Comparison of ENCODE assay signal across 8 cellular contexts in the genomic region with DNA sequence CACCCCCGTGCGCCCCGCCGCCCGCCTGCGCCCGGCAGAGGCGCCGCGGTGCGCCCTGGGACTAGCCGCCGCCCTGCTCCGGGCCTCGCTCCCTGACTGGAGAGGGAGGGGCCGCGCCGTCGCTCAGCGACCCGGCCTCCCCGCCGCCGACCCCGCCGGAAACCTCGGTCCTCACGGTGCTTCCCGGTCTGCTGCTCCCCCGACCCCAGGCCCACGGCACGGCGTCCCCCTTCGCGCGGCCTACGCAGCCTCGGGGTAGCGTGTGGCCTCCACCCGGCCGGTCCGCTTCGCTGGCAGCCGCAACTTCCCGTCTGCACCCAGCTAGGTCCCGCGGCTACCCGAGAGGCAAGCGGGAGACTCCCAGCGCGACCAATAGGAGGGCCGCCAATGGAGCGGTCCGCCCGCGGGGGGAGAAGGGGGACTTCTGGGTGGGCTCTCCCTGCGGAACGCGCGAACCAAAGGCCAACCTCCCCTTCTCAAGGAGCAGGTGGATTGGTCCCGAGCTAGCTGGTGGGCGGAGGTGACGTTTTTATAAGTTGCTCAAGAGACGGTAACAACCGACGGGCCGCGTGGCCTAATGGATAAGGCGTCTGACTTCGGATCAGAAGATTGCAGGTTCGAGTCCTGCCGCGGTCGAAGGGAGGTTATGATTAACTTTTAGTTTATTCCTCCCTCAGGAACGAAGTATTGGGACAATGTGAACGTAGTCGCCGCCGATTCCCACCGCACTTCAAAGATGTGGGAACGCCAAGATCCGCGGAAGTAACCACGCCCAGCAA. TPM values are rescaled to one million over a fixed set of nuclear protein-coding genes. Genes with fewer than 3 reads are reported as not detected.
A peak's percentile ranks its signal among the peaks of the same experiment; 100 is the strongest.
DNase-seq lines count a peak whose midpoint lies in the region; ATAC-seq and TF ChIP-seq lines count a peak whose summit lies in the region.

TSS of gene POLG (minus strand) at position 315 of the 779 bp plus-strand sequence. CDS start 1,070 bp downstream, outside the sequence.

- H3K4me3 Mint-ChIP-seq in T-helper 1 cell treated with Interleukin-12 subunit alpha and Interleukin-12 subunit beta and Interleukin-4 antibody, amounts not matched to agents 30 μg/mL and 1 μg/mL, for 36 hours: peak within 1 kb of the TSS; percentile 85

- H3K27me3 Mint-ChIP-seq in T-helper 1 cell treated with Interleukin-12 subunit alpha and Interleukin-12 subunit beta and Interleukin-4 antibody, amounts not matched to agents 30 μg/mL and 1 μg/mL, for 36 hours (ENCODE audit: low read depth): peaks cover 6% of the 10 kb centered on the region

- H3K27ac ChIP-seq in heart right ventricle (peak within 1 kb of the TSS; percentile 83 to 98 (median 93)), upper lobe of left lung (peak within 1 kb of the TSS; percentile 87 to 97 (median 94))

- TF ChIP-seq POLR2A in upper lobe of left lung (IDR thresholded peaks at IDR 0.05): peak; percentile 91 to 99 (median 94)

- H3K9me3 Mint-ChIP-seq in T-helper 1 cell treated with Interleukin-12 subunit alpha and Interleukin-12 subunit beta and Interleukin-4 antibody, amounts not matched to agents 30 μg/mL and 1 μg/mL, for 36 hours: no peaks in the 10 kb centered on the region

- peak within 1 kb of the TSS; percentile 97 for H3K27ac Mint-ChIP-seq in T-helper 1 cell treated with Interleukin-12 subunit alpha and Interleukin-12 subunit beta and Interleukin-4 antibody, amounts not matched to agents 30 μg/mL and 1 μg/mL, for 36 hours

- H3K36me3 Mint-ChIP-seq in T-helper 1 cell treated with Interleukin-12 subunit alpha and Interleukin-12 subunit beta and Interleukin-4 antibody, amounts not matched to agents 30 μg/mL and 1 μg/mL, for 36 hours (ENCODE audit: low read depth): peaks cover 35% of the 10 kb centered on the region

- peak; percentile 88 for ATAC-seq in HG02884 (IDR thresholded peaks at IDR 0.05; ENCODE audit: unreplicated experiment)
- peak; percentile 95 to 99 (median 98) for ATAC-seq in heart right ventricle
- ATAC-seq in upper lobe of left lung (ENCODE audit: low FRiP score in 2 of 2): peak; percentile 97 to 99

- peak; percentile 98 for DNase-seq in GM13977 (ENCODE audit: low spot score)
- peak; percentile 96 for DNase-seq in NCI-H1694 (lab: John Stamatoyannopoulos, UW)
- DNase-seq in amniotic stem cell (lab: John Stamatoyannopoulos, UW): peak; percentile 99
- DNase-seq in heart right ventricle: peak; percentile 98 to 99
- DNase-seq in posterior cingulate gyrus: peak; percentile 98 to 100 (median 99)
- peak; percentile 98 for DNase-seq in upper lobe of left lung

- H3K27me3 ChIP-seq in heart right ventricle (no peaks in the 10 kb centered on the region), upper lobe of left lung (no peaks in the 10 kb centered on the region)

- H3K4me3 ChIP-seq in heart right ventricle (peak within 1 kb of the TSS; percentile 58 to 99 (median 82)), upper lobe of left lung (peak within 1 kb of the TSS; percentile 67 to 92 (median 70))

- H3K36me3 ChIP-seq in heart right ventricle: peaks cover 0 to 40% (median 30%) of the 10 kb centered on the region in 9 donors
- peaks cover 15 to 38% (median 33%) of the 10 kb centered on the region in 4 donors for H3K36me3 ChIP-seq in upper lobe of left lung

- intact Hi-C loops in heart right ventricle (cut with DNase I): no loop called here
- intact Hi-C loops in posterior cingulate gyrus (cut with DNase I): no loop called here

- WGBS in heart right ventricle, 2 donors: 0% methylated on average over 60 to 82 of the region's 84 CpGs
- 0 to 2% methylated on average over 32 to 35 of the region's 84 CpGs for WGBS in upper lobe of left lung, 2 donors

- TF ChIP-seq CTCF in GM13977 (IDR thresholded peaks at IDR 0.05; ENCODE audit: extremely low read depth, insufficient read depth, missing control alignments): no peak
- TF ChIP-seq CTCF in heart right ventricle (IDR thresholded peaks at IDR 0.05): peak in 1 of 9 donors; percentile 16
- TF ChIP-seq CTCF in upper lobe of left lung (IDR thresholded peaks at IDR 0.05): peak in 4 of 6 experiments; percentile 2 to 31 (median 24)

- H3K9me3 ChIP-seq in heart right ventricle (no peaks in the 10 kb centered on the region), upper lobe of left lung (no peaks in the 10 kb centered on the region)

- in situ Hi-C loops in GM13977 (cut with MboI; ENCODE audit: low pct_unique_long_range_greater_than_20kb, low sequenced_read_pairs, unreplicated experiment): no loop called here

- H3K4me1 Mint-ChIP-seq in T-helper 1 cell treated with Interleukin-12 subunit alpha and Interleukin-12 subunit beta and Interleukin-4 antibody, amounts not matched to agents 30 μg/mL and 1 μg/mL, for 36 hours (ENCODE audit: low read depth): peaks cover 45% of the 10 kb centered on the region

- peak in 1 of 4 donors; percentile 47 for TF ChIP-seq EP300 in upper lobe of left lung (IDR thresholded peaks at IDR 0.05)

- H3K4me1 ChIP-seq in heart right ventricle (peaks cover 21 to 58% (median 55%) of the 10 kb centered on the region in 9 donors), upper lobe of left lung (peaks cover 38 to 54% (median 41%) of the 10 kb centered on the region in 4 donors)

RNA-seq across cellular contexts. Expression of gene POLG, which starts in this region (rescaled TPM):
- 10 to 100 TPM; 31.1 to 52.5 (median 34.0) TPM for total RNA-seq in heart right ventricle
- polyA plus RNA-seq in heart right ventricle: 10 to 100 TPM; 33.9 to 45.1 TPM
- total RNA-seq in upper lobe of left lung: 100 to 1,000 TPM in 2 of 6 donors, 10 to 100 TPM in 4; 58.3 to 185 (median 75.0) TPM

Comparison
In these comparisons a context has a peak if more than half of its experiments do, and no peak if none do; other contexts are left out.
1. Peak in every context shown above with its lines: DNase-seq, ATAC-seq, H3K4me3 ChIP-seq and H3K27ac ChIP-seq.